Comparison of ENCODE assay signal across 22 cellular contexts in genomic region chr12:58860788-58861240, GRCh38.
"Had no signal": no experiment of that assay in that cellular context is flagged by ENCODE, and none has a peak within 500 bp of the region (broad histone marks: within the 10 kb centered on the region; RNA-seq: fewer than 3 reads in every experiment).

No MANE protein-coding gene starts in this region.

- H3K27ac ChIP-seq: brain microvascular endothelial cell, coronary artery, esophagus squamous epithelium, heart right ventricle, tibial artery, VCaP had no signal

- DNase-seq: activated CD4-positive, alpha-beta T cell treated with anti-CD3 and anti-CD28 coated beads for 1 hour; activated CD8-positive, alpha-beta memory T cell treated with anti-CD3 and anti-CD28 coated beads for 24 hours; activated CD8-positive, alpha-beta memory T cell treated with anti-CD3 and anti-CD28 coated beads, Interleukin-2, amount 50 U/mL, for 48 hours; activated effector memory CD4-positive, alpha-beta T cell treated with Interleukin-2 at 50 U/mL for 16 hours; activated naive CD4-positive, alpha-beta T cell treated with anti-CD3 and anti-CD28 coated beads, Interleukin-2, amount 10 ng/mL, durations not matched to agents 7 days and 5 days; activated naive CD8-positive, alpha-beta T cell treated with anti-CD3 and anti-CD28 coated beads, Interleukin-2, amount 50 U/mL, for 24 hours; activated T-cell treated with anti-CD3 and anti-CD28 coated beads, Interleukin-2, amount 50 U/mL, for 48 hours; anterior cingulate cortex; brain microvascular endothelial cell; central memory CD4-positive, alpha-beta T cell; esophagus squamous epithelium; heart right ventricle; left cardiac atrium; nucleus accumbens; stimulated activated CD4-positive, alpha-beta T cell treated with anti-CD3 and anti-CD28 coated beads, Interleukin-12 subunit alpha, Interleukin-12 subunit beta, amount 100 ng/mL, for 4 hours; stimulated activated CD4-positive, alpha-beta T cell treated with anti-CD3 and anti-CD28 coated beads, Interleukin-1b, Interleukin-23, amount 100 ng/mL, for 48 hours; stimulated activated CD8-positive, alpha-beta memory T cell treated with anti-CD3 and anti-CD28 coated beads, Interleukin-4, amount 100 ng/mL, for 48 hours; stimulated activated naive CD4-positive, alpha-beta T cell; tibial artery had no signal

- H3K36me3 ChIP-seq: brain microvascular endothelial cell had no signal

- ATAC-seq: activated naive CD8-positive, alpha-beta T cell treated with anti-CD3 and anti-CD28 coated beads, Interleukin-2, amount 50 U/mL, for 24 hours; heart right ventricle; left cardiac atrium had no signal

- H3K9me3 ChIP-seq: esophagus squamous epithelium, heart right ventricle, tibial artery had no signal

- H3K27me3 ChIP-seq: brain microvascular endothelial cell, esophagus squamous epithelium, heart right ventricle, tibial artery had no signal

- H3K4me3 ChIP-seq: coronary artery, esophagus squamous epithelium, heart right ventricle, lung, tibial artery had no signal

- H3K4me1 ChIP-seq: heart right ventricle, tibial artery had no signal
